ENCODE assay signal across 8 cellular contexts in the genomic region with DNA sequence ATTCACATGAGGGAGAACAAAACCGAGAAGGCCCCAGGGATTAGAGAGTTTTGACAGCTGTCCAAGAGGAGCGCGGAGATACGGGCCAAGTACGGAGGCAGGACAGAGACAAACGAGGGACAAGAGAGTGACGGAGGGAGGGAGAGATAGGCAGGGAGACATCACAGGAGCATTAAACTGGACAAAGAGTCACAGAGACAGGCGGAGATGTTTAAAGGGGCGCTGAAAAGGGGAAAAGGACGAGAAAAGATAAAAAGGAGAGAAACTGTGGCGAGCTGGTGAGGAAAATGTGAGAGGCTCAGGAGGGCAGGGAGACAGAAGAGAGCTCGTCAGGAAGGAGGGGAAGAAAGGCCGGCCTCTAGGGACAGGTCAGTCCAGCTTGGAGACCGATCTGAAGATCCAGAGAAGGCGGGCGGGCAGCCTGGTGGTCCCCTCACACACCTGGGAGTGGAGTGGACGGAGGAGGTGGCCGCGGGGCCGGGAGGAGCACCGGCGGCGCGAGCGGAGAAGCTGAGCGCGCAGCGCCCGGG. TPM values are rescaled to one million over a fixed set of nuclear protein-coding genes. Genes with fewer than 3 reads are reported as not detected.
DNase-seq lines count a peak whose midpoint lies in the region; ATAC-seq and TF ChIP-seq lines count a peak whose summit lies in the region.

No MANE protein-coding gene starts in this region.

- no peaks in the 10 kb centered on the region for H3F3A ChIP-seq in smooth muscle cell (ENCODE audit: low read depth)

- H4K20me1 ChIP-seq in smooth muscle cell (ENCODE audit: low read depth), result peaks cover 36% of the 10 kb centered on the region

- H3K27ac Mint-ChIP-seq in brain (peak overlapping the region; percentile 96 to 99 (median 98)), immature natural killer cell (no peak overlapping the region)

- H3K4me2 ChIP-seq in smooth muscle cell, result peak overlapping the region; percentile 97

- H3K36me3 ChIP-seq in smooth muscle cell (ENCODE audit: low read depth), result no peaks in the 10 kb centered on the region

- no peaks in the 10 kb centered on the region for H3K9me3 ChIP-seq in smooth muscle cell (replicated peaks; ENCODE audit: low read depth)

- peaks cover 4% of the 10 kb centered on the region for H3K36me3 Mint-ChIP-seq in brain
- H3K36me3 Mint-ChIP-seq in immature natural killer cell, result no peaks in the 10 kb centered on the region

- under 1% methylated on average over 26 of the region's 29 CpGs for WGBS in smooth muscle cell (ENCODE audit: low lambda C conversion rate)

- ATAC-seq in HG03135 (IDR thresholded peaks at IDR 0.05; ENCODE audit: unreplicated experiment) (no peak), GM18868 (IDR thresholded peaks at IDR 0.05; ENCODE audit: unreplicated experiment) (no peak)

- H3K9ac ChIP-seq in smooth muscle cell (ENCODE audit: low read depth), result peak overlapping the region; percentile 76

- no peaks in the 10 kb centered on the region for H3K27me3 ChIP-seq in smooth muscle cell (ENCODE audit: low read depth)

- no peak overlapping the region for H3K27ac ChIP-seq in smooth muscle cell (ENCODE audit: low read depth)

- DNase-seq in NCI-H2107 (lab: John Stamatoyannopoulos, UW), result peak; percentile 80
- no peak for DNase-seq in immature natural killer cell
- DNase-seq in smooth muscle cell (lab: John Stamatoyannopoulos, UW; ENCODE audit: unreplicated experiment), result no peak
- DNase-seq in NOMO-1 (lab: John Stamatoyannopoulos, UW; ENCODE audit: unreplicated experiment in 2 of 2), result no peak

- TF ChIP-seq CTCF in brain (conservative IDR thresholded peaks at IDR 0.05) (no peak), smooth muscle cell (IDR thresholded peaks at IDR 0.05; ENCODE audit: borderline replicate concordance, insufficient read depth, poor library complexity, severe bottlenecking) (no peak)

- H3K4me3 Mint-ChIP-seq in brain, result peak overlapping the region; percentile 89 to 94 (median 93)
- peak overlapping the region; percentile 72 to 86 (median 82) for H3K4me3 Mint-ChIP-seq in immature natural killer cell

- H3K4me3 ChIP-seq in GM08714 (ENCODE audit: low read length) (peak overlapping the region; percentile 58; the same call in 1 of the 2 replicates), smooth muscle cell (peak overlapping the region; percentile 98)

- peak overlapping the region; percentile 98 for H2AFZ ChIP-seq in smooth muscle cell (ENCODE audit: low read depth)

- peaks cover 0 to 5% (median 3%) of the 10 kb centered on the region in 5 experiments for H3K9me3 Mint-ChIP-seq in brain
- peaks cover 0 to 10% (median 1%) of the 10 kb centered on the region in 6 donors for H3K9me3 Mint-ChIP-seq in immature natural killer cell

- H3K4me1 ChIP-seq in smooth muscle cell (ENCODE audit: low read depth), result peaks cover 18% of the 10 kb centered on the region

- H3K79me2 ChIP-seq in smooth muscle cell (ENCODE audit: low read depth), result peaks cover 40% of the 10 kb centered on the region

- peaks cover 30% of the 10 kb centered on the region for H3K4me1 Mint-ChIP-seq in brain
- H3K4me1 Mint-ChIP-seq in immature natural killer cell, result peaks cover 16 to 28% of the 10 kb centered on the region in 2 donors

- H3K27me3 Mint-ChIP-seq in brain (peaks cover 14% of the 10 kb centered on the region), immature natural killer cell (ENCODE audit: low read depth in 3 of 3) (peaks cover 9 to 29% (median 16%) of the 10 kb centered on the region in 3 donors)

RNA-seq across cellular contexts. Expression of gene KALRN, which starts 0.8 kb away (rescaled TPM):
- 25.6 TPM for polyA plus RNA-seq in brain (ENCODE audit: insufficient read depth, low read depth, low replicate concordance)
- 1 to 10 TPM in 2 of 3 donors, under 1 TPM in 1; 0.34 to 2.1 (median 1.4) TPM for polyA plus RNA-seq in immature natural killer cell
- 31.1 and 41.3 TPM in 2 replicates for total RNA-seq in smooth muscle cell
- 26.1 and 26.2 TPM in 2 replicates for polyA plus RNA-seq in smooth muscle cell

RNA-seq across cellular contexts. Expression of gene ROPN1, which starts 40.5 kb away (rescaled TPM):
- polyA plus RNA-seq in brain (ENCODE audit: insufficient read depth, low read depth, low replicate concordance) (not detected), immature natural killer cell (not detected), smooth muscle cell (not detected in 2 replicates)
- total RNA-seq in smooth muscle cell, result not detected in 2 replicates

Comparison
In these comparisons a context has a peak if more than half of its experiments do, and no peak if none do; other contexts are left out.
1. H3K27ac Mint-ChIP-seq: peak in brain (5 of 5); none in immature natural killer cell (0 of 6).